Comparison of ENCODE assay signal across 1 cellular context in genomic region chr10:95279042-95279820, GRCh38.
TF ChIP-seq lines count a peak whose summit lies in the region.

No MANE protein-coding gene starts in this region.

TF ChIP-seq in HepG2, 621 proteins besides CTCF, POLR2A, EP300 and RAD21:
- TF ChIP-seq ZNF546 (CRISPR knock-in tag; conservative IDR thresholded peaks at IDR 0.05) (no peak), SOX13 (IDR thresholded peaks at IDR 0.05) (no peak), SOX13 (CRISPR knock-in tag; conservative IDR thresholded peaks at IDR 0.05 in 1 of 2, IDR thresholded peaks at IDR 0.05 in 1 of 2) (peak in 1 of 2 experiments; percentile 25; a peak in 1 of 4 replicates), CENPT (CRISPR knock-in tag; IDR thresholded peaks at IDR 0.05; ENCODE audit: low read depth) (no peak), ZNF101 (CRISPR knock-in tag; IDR thresholded peaks at IDR 0.05; ENCODE audit: borderline replicate concordance, low read depth) (no peak), ATF4 (CRISPR knock-in tag; IDR thresholded peaks at IDR 0.05) (no peak), ELK4 (CRISPR knock-in tag; IDR thresholded peaks at IDR 0.05; ENCODE audit: borderline replicate concordance) (no peak), SAP130 (CRISPR knock-in tag; IDR thresholded peaks at IDR 0.05; ENCODE audit: low read depth) (peak; percentile 55; the same call in 1 of the 2 replicates), ZNF639 (CRISPR knock-in tag; conservative IDR thresholded peaks at IDR 0.05) (0 out of 2 replicates have a peak, but pooled peaks have one; percentile 9), THAP11 (CRISPR knock-in tag; IDR thresholded peaks at IDR 0.05) (no peak), PRDM10 (CRISPR knock-in tag; IDR thresholded peaks at IDR 0.05; ENCODE audit: low read depth) (peak; percentile 84; the same call in 1 of the 2 replicates), ZNF232 (CRISPR knock-in tag; IDR thresholded peaks at IDR 0.05; ENCODE audit: borderline replicate concordance) (no peak), FOXA1 (IDR thresholded peaks at IDR 0.05) (no peak), FOXA1 (CRISPR knock-in tag; IDR thresholded peaks at IDR 0.05) (peak; percentile 44; the same call in 1 of the 2 replicates), KAT8 (CRISPR knock-in tag; IDR thresholded peaks at IDR 0.05) (no peak), ZNF18 (CRISPR knock-in tag; IDR thresholded peaks at IDR 0.05; ENCODE audit: insufficient replicate concordance) (no peak), HDAC1 (CRISPR knock-in tag; IDR thresholded peaks at IDR 0.05) (peak; percentile 32; the same call in 1 of the 2 replicates), GATAD2A (CRISPR knock-in tag; IDR thresholded peaks at IDR 0.05) (peak; percentile 29; the same call in 1 of the 2 replicates), ELF3 (CRISPR knock-in tag; IDR thresholded peaks at IDR 0.05) (0 out of 2 replicates have a peak, but pooled peaks have one; percentile 12), ZC3H4 (CRISPR knock-in tag; IDR thresholded peaks at IDR 0.05; ENCODE audit: borderline replicate concordance) (no peak), RARA (CRISPR knock-in tag; IDR thresholded peaks at IDR 0.05) (0 out of 2 replicates have a peak, but pooled peaks have one; percentile 16), FOXP1 (IDR thresholded peaks at IDR 0.05) (no peak), FOXP1 (CRISPR knock-in tag; IDR thresholded peaks at IDR 0.05) (0 out of 2 replicates have a peak, but pooled peaks have one; percentile 26), TBP (CRISPR knock-in tag; IDR thresholded peaks at IDR 0.05) (no peak), FOXA3 (CRISPR knock-in tag; IDR thresholded peaks at IDR 0.05) (0 out of 2 replicates have a peak, but pooled peaks have one; percentile 11), NPAS2 (CRISPR knock-in tag; IDR thresholded peaks at IDR 0.05; ENCODE audit: borderline replicate concordance) (no peak), ARID5B (CRISPR knock-in tag; IDR thresholded peaks at IDR 0.05) (0 out of 2 replicates have a peak, but pooled peaks have one; percentile 44), FOSL2 (CRISPR knock-in tag; IDR thresholded peaks at IDR 0.05) (peak; percentile 92), THYN1 (CRISPR knock-in tag; IDR thresholded peaks at IDR 0.05; ENCODE audit: borderline replicate concordance, low read depth) (no peak), CHD2 (IDR thresholded peaks at IDR 0.05; ENCODE audit: low read depth, low read length) (no peak), MED1 (CRISPR knock-in tag; IDR thresholded peaks at IDR 0.05) (0 out of 2 replicates have a peak, but pooled peaks have one; percentile 23), AHDC1 (CRISPR knock-in tag; IDR thresholded peaks at IDR 0.05; ENCODE audit: borderline replicate concordance) (peak; percentile 30; the same call in 1 of the 2 replicates), ZNF180 (CRISPR knock-in tag; IDR thresholded peaks at IDR 0.05; ENCODE audit: borderline replicate concordance, low read depth) (peak; percentile 87; the same call in 1 of the 2 replicates), ELF1 (CRISPR knock-in tag; IDR thresholded peaks at IDR 0.05) (no peak)
